Comparison of ENCODE assay signal across 1 cellular context in genomic region chr20:6041808-6042265, GRCh38.
TF ChIP-seq lines count a peak whose summit lies in the region.

No MANE protein-coding gene starts in this region.

TF ChIP-seq in GM12878, 131 proteins besides CTCF, POLR2A, EP300 and RAD21:
- no peak for TF ChIP-seq ZBTB40 (IDR thresholded peaks at IDR 0.05; ENCODE audit: borderline replicate concordance)
- no peak for TF ChIP-seq TCF7 (IDR thresholded peaks at IDR 0.05; ENCODE audit: borderline replicate concordance)
- no peak for TF ChIP-seq RUNX3 (IDR thresholded peaks at IDR 0.05; ENCODE audit: low read length)
- TF ChIP-seq PBX3 (IDR thresholded peaks at IDR 0.05; ENCODE audit: insufficient replicate concordance, low read depth, low read length) = no peak
- TF ChIP-seq ZNF24 (IDR thresholded peaks at IDR 0.05) = no peak
- no peak for TF ChIP-seq CBX5 (IDR thresholded peaks at IDR 0.05; ENCODE audit: low read depth)
- TF ChIP-seq IKZF1 (conservative IDR thresholded peaks at IDR 0.05) = no peak
- no peak for TF ChIP-seq ELK1 (IDR thresholded peaks at IDR 0.05; ENCODE audit: low read depth, low read length)
- TF ChIP-seq IRF3 (IDR thresholded peaks at IDR 0.05) = no peak
- TF ChIP-seq ZNF274 (IDR thresholded peaks at IDR 0.05; ENCODE audit: insufficient read depth, insufficient read length) = no peak
- no peak for TF ChIP-seq RFX5 (IDR thresholded peaks at IDR 0.05; ENCODE audit: low read depth, low read length)
- no peak for TF ChIP-seq TBL1XR1 (IDR thresholded peaks at IDR 0.05; ENCODE audit: low read depth, low read length)
- TF ChIP-seq USF2 (IDR thresholded peaks at IDR 0.05; ENCODE audit: borderline replicate concordance, low read depth, low read length) = no peak
- TF ChIP-seq RCOR1 (conservative IDR thresholded peaks at IDR 0.05; ENCODE audit: low read depth, low read length) = no peak
- no peak for TF ChIP-seq POLR2AphosphoS5 (IDR thresholded peaks at IDR 0.05; ENCODE audit: low read length)
- TF ChIP-seq GABPA (IDR thresholded peaks at IDR 0.05; ENCODE audit: low read depth) = no peak
- no peak for TF ChIP-seq ZNF592 (IDR thresholded peaks at IDR 0.05)
